In the genomic region with DNA sequence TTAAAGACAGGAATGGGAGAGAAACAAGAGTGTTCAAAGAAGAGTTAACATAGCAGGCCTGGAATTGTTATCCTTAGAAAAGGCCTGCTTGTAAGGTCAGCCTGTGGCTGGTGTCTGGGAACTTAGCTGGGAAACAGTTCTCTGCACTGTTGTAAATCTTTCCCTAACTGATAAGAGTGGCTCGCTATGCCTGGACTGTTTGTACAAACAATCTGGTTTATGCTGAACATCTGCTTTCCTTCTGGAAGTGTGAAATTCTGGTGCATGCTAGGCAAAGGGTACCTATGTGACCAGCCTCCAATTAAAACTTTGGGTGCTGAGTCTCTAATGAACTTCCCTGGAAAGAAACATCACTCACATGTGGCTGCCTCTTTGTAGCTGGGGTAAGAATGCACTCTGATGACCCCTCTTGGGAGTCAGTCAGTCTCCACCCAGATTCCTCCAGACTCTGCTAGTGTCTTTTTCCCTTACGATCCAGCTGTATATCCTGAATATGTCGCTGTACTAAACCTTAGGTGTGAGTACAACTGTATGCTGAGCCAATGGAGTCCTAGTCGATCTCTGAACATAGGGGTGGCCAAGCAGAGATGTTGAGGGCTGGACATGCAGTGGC, we compare ENCODE assay signal across 15 cellular contexts. TPM values are rescaled to one million over a fixed set of nuclear protein-coding genes. Genes with fewer than 3 reads are reported as not detected.
DNase-seq lines count a peak whose midpoint lies in the region; ATAC-seq, FAIRE-seq and TF ChIP-seq lines count a peak whose summit lies in the region.
"Had no signal": no experiment of that assay in that cellular context is flagged by ENCODE, and none has a peak within 500 bp of the region (broad histone marks: within the 10 kb centered on the region; RNA-seq: fewer than 3 reads in every experiment).

No MANE protein-coding gene starts in this region.

- FAIRE-seq in A549 (lab: Jason Lieb, UNC): no peak
- FAIRE-seq: islet of Langerhans had no signal

- no peaks in the 10 kb centered on the region for H3K27me3 ChIP-seq in brain microvascular endothelial cell (replicated peaks)
- no peaks in the 10 kb centered on the region for H3K27me3 ChIP-seq in psoas muscle (ENCODE audit: insufficient read depth in 3 of 3, low read length in 2 of 3)
- H3K27me3 ChIP-seq: SJSA1 had no signal

- no peak for TF ChIP-seq POLR2A in A549 (IDR thresholded peaks at IDR 0.05; ENCODE audit: low read length)
- TF ChIP-seq POLR2A in erythroblast (IDR thresholded peaks at IDR 0.05; ENCODE audit: low read length): no peak

- H3K36me3 ChIP-seq in brain microvascular endothelial cell (replicated peaks) (peaks cover 100% of the 10 kb centered on the region), psoas muscle (ENCODE audit: insufficient read depth in 1 of 2, low read depth in 1 of 2) (peaks cover 0 to 98% of the 10 kb centered on the region in 2 donors)

- CTCF ChIA-PET in A549 (lab: Yijun Ruan, JAX): interaction anchor here (1.1 to 10.0 kb wide), 7 partner anchors 8 to 72 kb away, joined by 3 to 59 read pairs (median 6); no protein-coding TSS in a partner anchor

- H3K4me2 ChIP-seq in A549: 0 out of 3 replicates have a peak overlapping the region, but pooled peaks have one; percentile 19

- DNase-seq in A549 (ENCODE audit: low read depth in 1 of 2, low spot score in 1 of 2) (no peak), brain microvascular endothelial cell (no peak), islet precursor cell (peak; percentile 67), psoas muscle (no peak), amniotic stem cell (lab: John Stamatoyannopoulos, UW) (no peak), erythroblast (lab: John Stamatoyannopoulos, UW) (no peak)
- DNase-seq: NCI-H1436 treated with DMSO at 0.1 percent for 48 hours, NCI-H774, trophoblast cell had no signal

- TF ChIP-seq EP300 in A549 (IDR thresholded peaks at IDR 0.05): no peak

- POLR2A ChIA-PET in A549 (lab: Yijun Ruan, JAX): no interaction called here

- H3K4me3 ChIP-seq in A549 (no peak overlapping the region), brain microvascular endothelial cell (ENCODE audit: low read depth, low read length) (no peak overlapping the region), psoas muscle (no peak overlapping the region)
- H3K4me3 ChIP-seq: SJSA1 had no signal

- ATAC-seq in A549: peak; percentile 11 to 39; a peak in 3 of 6 replicates
- ATAC-seq in psoas muscle: no peak
- no peak for ATAC-seq in GM21576 (IDR thresholded peaks at IDR 0.05; ENCODE audit: unreplicated experiment)
- ATAC-seq in HG02610 (IDR thresholded peaks at IDR 0.05; ENCODE audit: unreplicated experiment): no peak
- ATAC-seq: HCT116 had no signal

- in situ Hi-C loops in brain microvascular endothelial cell (cut with HindIII; ENCODE audit: low pct_ligation_motif_present, low sequenced_read_pairs): no loop called here

- no peaks in the 10 kb centered on the region for H3K9me3 ChIP-seq in A549
- no peaks in the 10 kb centered on the region for H3K9me3 ChIP-seq in psoas muscle
- H3K9me3 ChIP-seq: SJSA1 had no signal

- intact Hi-C loops in psoas muscle (cut with DNase I): loop anchor here in 1 of 2 donors (10.0 kb wide), 1 partner anchor 645 kb away; the partner anchor contains the start of gene GPX3

- H3K4me1 ChIP-seq in A549 (peaks cover 29% of the 10 kb centered on the region), psoas muscle (peaks cover 58% of the 10 kb centered on the region)

- H3K27ac ChIP-seq in A549 (peak overlapping the region; percentile 22 to 68; a peak in 2 of 6 replicates), brain microvascular endothelial cell (peak overlapping the region; percentile 84), psoas muscle (peak overlapping the region; percentile 89)
- H3K27ac ChIP-seq: epithelial cell of prostate had no signal

- TF ChIP-seq CTCF in A549 (IDR thresholded peaks at IDR 0.05) (no peak), brain microvascular endothelial cell (IDR thresholded peaks at IDR 0.05; ENCODE audit: low read depth, low read length, missing control alignments) (no peak), psoas muscle (IDR thresholded peaks at IDR 0.05) (no peak)

- WGBS in A549 (ENCODE audit: missing lambda C conversion rate): 60% methylated on average over 4 of the region's 4 CpGs
- WGBS in psoas muscle, 3 donors: 67 to 75% (median 67%) methylated on average over 4 of the region's 4 CpGs

- no peak for TF ChIP-seq RAD21 in A549 (conservative IDR thresholded peaks at IDR 0.05 in 1 of 2, IDR thresholded peaks at IDR 0.05 in 1 of 2)

TF ChIP-seq in A549, 52 proteins besides CTCF, POLR2A, EP300 and RAD21 (continues in another document):
- TF ChIP-seq ZC3H11A (IDR thresholded peaks at IDR 0.05) (no peak), RCOR1 (IDR thresholded peaks at IDR 0.05; ENCODE audit: low read depth, low read length) (no peak), FOXS1 (CRISPR knock-in tag; IDR thresholded peaks at IDR 0.05) (no peak), PHF8 (IDR thresholded peaks at IDR 0.05; ENCODE audit: borderline replicate concordance, low read depth) (no peak), ZNF302 (CRISPR knock-in tag; IDR thresholded peaks at IDR 0.05) (no peak), MAZ (IDR thresholded peaks at IDR 0.05; ENCODE audit: borderline replicate concordance, low read depth, low read length) (no peak), BHLHE40 (IDR thresholded peaks at IDR 0.05; ENCODE audit: low read depth, low read length) (no peak), HEYL (CRISPR knock-in tag; IDR thresholded peaks at IDR 0.05) (no peak), HMGXB4 (CRISPR knock-in tag; IDR thresholded peaks at IDR 0.05; ENCODE audit: borderline replicate concordance) (no peak), HOXB13 (CRISPR knock-in tag; IDR thresholded peaks at IDR 0.05; ENCODE audit: low read depth) (no peak), BCL3 (IDR thresholded peaks at IDR 0.05) (no peak), ELK1 (IDR thresholded peaks at IDR 0.05; ENCODE audit: low read depth, low read length) (no peak), CHD4 (IDR thresholded peaks at IDR 0.05; ENCODE audit: borderline replicate concordance) (no peak), EHF (CRISPR knock-in tag; IDR thresholded peaks at IDR 0.05) (no peak), HOXB5 (CRISPR knock-in tag; IDR thresholded peaks at IDR 0.05) (no peak), NR3C1 (IDR thresholded peaks at IDR 0.05) (no peak), FOSB (CRISPR knock-in tag; IDR thresholded peaks at IDR 0.05) (no peak)

RNA-seq across cellular contexts. Expression of gene SPARC, which starts 16.5 kb away (rescaled TPM):
- polyA plus RNA-seq in A549 (2011; rRNA removed) (23.1 and 33.8 TPM in 2 replicates), A549 (2017; fragmentation: RNase III; extraction: RNeasy Plus Mini Kit Qiagen cat#74134 plus additional on column Dnase treatment) (29.1 to 53.4 TPM (median 45.7 TPM) in 3 replicates), psoas muscle (100 to 1,000 TPM; 111 to 331 (median 170) TPM)
- polyA plus RNA-seq in A549 (2012; cell fraction: cytosol; rRNA removed): 27.1 and 30.5 TPM in 2 replicates
- polyA plus RNA-seq in A549 (2012; cell fraction: nucleus; rRNA removed): 27.8 and 33.0 TPM in 2 replicates
- 30.9 and 41.1 TPM in 2 replicates for polyA minus RNA-seq in A549 (2011; rRNA and poly(A)+ RNA removed)
- 100 to 1,000 TPM; 175 to 687 (median 372) TPM for total RNA-seq in psoas muscle

Comparison
In these comparisons a context has a peak if more than half of its experiments do, and no peak if none do; other contexts are left out.
1. ATAC-seq: peak in A549 (2 of 2); none in psoas muscle (0 of 4), GM21576 (single experiment) and HG02610 (single experiment).
2. Peak in every context shown above with its lines, with median percentiles within 50 percentile points of each other: H3K27ac ChIP-seq.